Comparison of ENCODE assay signal across 21 cellular contexts in genomic region chr4:98485816-98486355, GRCh38.
DNase-seq lines count a peak whose midpoint lies in the region; ATAC-seq lines count a peak whose summit lies in the region.
"Had no signal": no experiment of that assay in that cellular context is flagged by ENCODE, and none has a peak within 500 bp of the region (broad histone marks: within the 10 kb centered on the region; RNA-seq: fewer than 3 reads in every experiment).

No MANE protein-coding gene starts in this region.

- H3K27me3 Mint-ChIP-seq in activated naive CD8-positive, alpha-beta T cell treated with anti-CD3 and anti-CD28 coated beads for 36 hours, result no peaks in the 10 kb centered on the region
- H3K27me3 Mint-ChIP-seq: CD8-positive, alpha-beta memory T cell had no signal

- H3K9me3 Mint-ChIP-seq in activated naive CD8-positive, alpha-beta T cell treated with anti-CD3 and anti-CD28 coated beads for 36 hours, result no peaks in the 10 kb centered on the region
- H3K9me3 Mint-ChIP-seq: CD8-positive, alpha-beta memory T cell; immature natural killer cell had no signal

- peak; percentile 36 for DNase-seq in activated CD4-positive, alpha-beta T cell treated with anti-CD3 and anti-CD28 coated beads for 48 hours
- no peak for DNase-seq in activated CD4-positive, alpha-beta T cell treated with anti-CD3 and anti-CD28 coated beads for 4 hours
- DNase-seq in stimulated activated CD4-positive, alpha-beta T cell treated with anti-CD3 and anti-CD28 coated beads, Interleukin-1b, Interleukin-23, amount 100 ng/mL, for 48 hours, result peak; percentile 28
- DNase-seq in stimulated activated CD4-positive, alpha-beta T cell treated with anti-CD3 and anti-CD28 coated beads, Interleukin-12 subunit alpha, Interleukin-12 subunit beta, amount 100 ng/mL, for 4 hours, result no peak
- no peak for DNase-seq in activated naive CD8-positive, alpha-beta T cell treated with anti-CD3 and anti-CD28 coated beads for 36 hours
- DNase-seq in NCI-H226 (no peak), GF-D8 (lab: John Stamatoyannopoulos, UW) (no peak)
- DNase-seq: anterior cingulate cortex; CD8-positive, alpha-beta memory T cell; cortex of kidney; immature natural killer cell; mesenchymal stem cell; NCI-H1092 treated with DMSO at 0.1 percent for 48 hours; NCI-H1930; NCI-H526 treated with DMSO at 0.1 percent for 48 hours; nucleus accumbens; Peyer's patch; stomach had no signal

- H3K4me1 Mint-ChIP-seq in activated naive CD8-positive, alpha-beta T cell treated with anti-CD3 and anti-CD28 coated beads for 36 hours, result peaks cover 52% of the 10 kb centered on the region

- H3K27ac Mint-ChIP-seq in activated naive CD8-positive, alpha-beta T cell treated with anti-CD3 and anti-CD28 coated beads for 36 hours, result peak overlapping the region; percentile 65
- H3K27ac Mint-ChIP-seq: immature natural killer cell had no signal

- peaks cover 32% of the 10 kb centered on the region for H3K36me3 Mint-ChIP-seq in activated naive CD8-positive, alpha-beta T cell treated with anti-CD3 and anti-CD28 coated beads for 36 hours

- no peak for ATAC-seq in HG03460 (IDR thresholded peaks at IDR 0.05; ENCODE audit: unreplicated experiment)
- ATAC-seq: HCT116, left lobe of liver had no signal

- no peak overlapping the region for H3K4me3 Mint-ChIP-seq in activated naive CD8-positive, alpha-beta T cell treated with anti-CD3 and anti-CD28 coated beads for 36 hours
- H3K4me3 Mint-ChIP-seq: immature natural killer cell had no signal

Comparison
In these comparisons a context has a peak if more than half of its experiments do, and no peak if none do; other contexts are left out.
1. DNase-seq: peak in activated CD4-positive, alpha-beta T cell treated with anti-CD3 and anti-CD28 coated beads for 48 hours (single experiment) and stimulated activated CD4-positive, alpha-beta T cell treated with anti-CD3 and anti-CD28 coated beads, Interleukin-1b, Interleukin-23, amount 100 ng/mL, for 48 hours (single experiment); none in activated CD4-positive, alpha-beta T cell treated with anti-CD3 and anti-CD28 coated beads for 4 hours (0 of 2), stimulated activated CD4-positive, alpha-beta T cell treated with anti-CD3 and anti-CD28 coated beads, Interleukin-12 subunit alpha, Interleukin-12 subunit beta, amount 100 ng/mL, for 4 hours (single experiment), activated naive CD8-positive, alpha-beta T cell treated with anti-CD3 and anti-CD28 coated beads for 36 hours (single experiment), NCI-H226 (single experiment) and GF-D8 (single experiment).